8 cellular contexts compared by ENCODE assay signal in genomic region chr20:47334022-47334551, GRCh38. TPM values are rescaled to one million over a fixed set of nuclear protein-coding genes. Genes with fewer than 3 reads are reported as not detected.
A peak's percentile ranks its signal among the peaks of the same experiment; 100 is the strongest.
DNase-seq lines count a peak whose midpoint lies in the region; ATAC-seq and TF ChIP-seq lines count a peak whose summit lies in the region.

No MANE protein-coding gene starts in this region.

- H3K27ac ChIP-seq in RWPE1 (peak overlapping the region; percentile 100), epithelial cell of prostate (peak overlapping the region; percentile 94)

- peaks cover 43 to 53% of the 10 kb centered on the region in 2 donors for H3K4me1 Mint-ChIP-seq in natural killer cell treated with Interleukin-12 subunit alpha and Interleukin-12 subunit beta and Interleukin-15 and Interleukin-18, amount 100 ng/mL, for 72 hours (ENCODE audit: low read depth in 2 of 2)

- no peaks in the 10 kb centered on the region for H3K27me3 Mint-ChIP-seq in natural killer cell treated with Interleukin-12 subunit alpha and Interleukin-12 subunit beta and Interleukin-15 and Interleukin-18, amount 100 ng/mL, for 72 hours

- peak overlapping the region; percentile 52 to 64 for H3K27ac Mint-ChIP-seq in natural killer cell treated with Interleukin-12 subunit alpha and Interleukin-12 subunit beta and Interleukin-15 and Interleukin-18, amount 100 ng/mL, for 72 hours

- POLR2A ChIA-PET in RWPE1 (lab: Yijun Ruan, JAX; ENCODE audit: low non-redundant PET) = interaction anchor here (0.7 to 1.4 kb wide), 2 partner anchors 16 to 25 kb away, joined by 5 to 6 read pairs; no protein-coding TSS in a partner anchor

- H3K4me3 Mint-ChIP-seq in natural killer cell treated with Interleukin-12 subunit alpha and Interleukin-12 subunit beta and Interleukin-15 and Interleukin-18, amount 100 ng/mL, for 72 hours = peak overlapping the region; percentile 57

- CTCF ChIA-PET in RWPE1 (lab: Yijun Ruan, JAX) = interaction anchor here (0.7 kb wide), 1 partner anchor 139 kb away, joined by 6 read pairs; no protein-coding TSS in a partner anchor

- TF ChIP-seq CTCF in RWPE1 (conservative IDR thresholded peaks at IDR 0.05; ENCODE audit: low read depth) = no peak

- peak; percentile 75 for DNase-seq in GM03348 (ENCODE audit: low spot score)
- peak; percentile 96 for DNase-seq in RWPE1 (ENCODE audit: low spot score)
- DNase-seq in epithelial cell of prostate (ENCODE audit: low read depth, low spot score) = peak; percentile 70
- no peak for DNase-seq in natural killer cell treated with Interleukin-12 subunit alpha and Interleukin-12 subunit beta and Interleukin-15 and Interleukin-18, amount 100 ng/mL, for 72 hours (ENCODE audit: low spot score)
- no peak for DNase-seq in ureter (ENCODE audit: low spot score)

- H3K9me3 Mint-ChIP-seq in natural killer cell treated with Interleukin-12 subunit alpha and Interleukin-12 subunit beta and Interleukin-15 and Interleukin-18, amount 100 ng/mL, for 72 hours = no peaks in the 10 kb centered on the region

- H3K36me3 Mint-ChIP-seq in natural killer cell treated with Interleukin-12 subunit alpha and Interleukin-12 subunit beta and Interleukin-15 and Interleukin-18, amount 100 ng/mL, for 72 hours = peaks cover 12% of the 10 kb centered on the region

- no peak for ATAC-seq in natural killer cell treated with Interleukin-12 subunit alpha and Interleukin-12 subunit beta and Interleukin-15 and Interleukin-18, amount 100 ng/mL, for 72 hours
- ATAC-seq in HG03521 (IDR thresholded peaks at IDR 0.05; ENCODE audit: unreplicated experiment) = no peak
- ATAC-seq in GM18909 (IDR thresholded peaks at IDR 0.05; ENCODE audit: poor library complexity, unreplicated experiment) = no peak
- no peak for ATAC-seq in HG02840 (IDR thresholded peaks at IDR 0.05; ENCODE audit: low FRiP score, unreplicated experiment)

RNA-seq across cellular contexts. Expression of gene ZMYND8, which starts 22.4 kb away (rescaled TPM):
- 10 to 100 TPM; 42.1 to 65.7 TPM for total RNA-seq in natural killer cell treated with Interleukin-12 subunit alpha and Interleukin-12 subunit beta and Interleukin-15 and Interleukin-18, amount 100 ng/mL, for 72 hours
- total RNA-seq in ureter = 113 TPM

Comparison
In these comparisons a context has a peak if more than half of its experiments do, and no peak if none do; other contexts are left out.
1. DNase-seq: peak in GM03348 (single experiment), RWPE1 (single experiment) and epithelial cell of prostate (single experiment); none in natural killer cell treated with Interleukin-12 subunit alpha and Interleukin-12 subunit beta and Interleukin-15 and Interleukin-18, amount 100 ng/mL, for 72 hours (single experiment) and ureter (single experiment).